37 cellular contexts compared by ENCODE assay signal in genomic region chr7:102228935-102229334, GRCh38.
"Had no signal": no experiment of that assay in that cellular context is flagged by ENCODE, and none has a peak within 500 bp of the region (broad histone marks: within the 10 kb centered on the region; RNA-seq: fewer than 3 reads in every experiment).

No MANE protein-coding gene starts in this region.

- H3K4me3 ChIP-seq: ascending aorta, cardiac muscle cell had no signal

- H3K4me3 Mint-ChIP-seq: activated CD4-positive, alpha-beta memory T cell treated with anti-CD3 and anti-CD28 coated beads, Interleukin-2, amount 10 ng/mL, durations not matched to agents 7 days and 5 days; activated CD4-positive, alpha-beta T cell treated with anti-CD3 and anti-CD28 coated beads for 36 hours; activated CD4-positive, alpha-beta T cell treated with anti-CD3 and anti-CD28 coated beads, Interleukin-2, amount 10 ng/mL, durations not matched to agents 7 days and 5 days; activated CD8-positive, alpha-beta memory T cell treated with anti-CD3 and anti-CD28 coated beads, Interleukin-2, amount 10 ng/mL, durations not matched to agents 7 days and 5 days; activated CD8-positive, alpha-beta T cell treated with anti-CD3 and anti-CD28 coated beads, Interleukin-2, amount 10 ng/mL, durations not matched to agents 7 days and 5 days; activated naive CD4-positive, alpha-beta T cell treated with anti-CD3 and anti-CD28 coated beads, Interleukin-2, amount 10 ng/mL, durations not matched to agents 7 days and 5 days; activated naive CD4-positive, alpha-beta T cell treated with anti-CD3 and anti-CD28 coated beads, Interleukin-2, amount 50 U/mL, for 24 hours; activated naive CD8-positive, alpha-beta T cell; activated naive CD8-positive, alpha-beta T cell treated with anti-CD3 and anti-CD28 coated beads, Interleukin-2, amount 10 ng/mL, durations not matched to agents 7 days and 5 days; activated naive CD8-positive, alpha-beta T cell treated with anti-CD3 and anti-CD28 coated beads, Interleukin-2, amount 50 U/mL, for 24 hours; activated T-cell treated with anti-CD3 and anti-CD28 coated beads, Interleukin-2, amount 50 U/mL, for 24 hours; brain; central memory CD8-positive, alpha-beta T cell; T-helper 1 cell treated with Interleukin-12 subunit alpha and Interleukin-12 subunit beta and Interleukin-4 antibody, amounts not matched to agents 30 μg/mL and 1 μg/mL, for 36 hours; T-helper 2 cell treated with Interferon-gamma antibody and Interleukin-4, amounts not matched to agents 5 μg/mL and 100 μg/mL, for 36 hours had no signal

- H3K27ac ChIP-seq: ascending aorta, cardiac muscle cell, VCaP had no signal

- H3K9me3 Mint-ChIP-seq: activated CD4-positive, alpha-beta memory T cell treated with anti-CD3 and anti-CD28 coated beads, Interleukin-2, amount 10 ng/mL, durations not matched to agents 7 days and 5 days; activated CD4-positive, alpha-beta T cell treated with anti-CD3 and anti-CD28 coated beads, Interleukin-2, amount 10 ng/mL, durations not matched to agents 7 days and 5 days; activated naive CD4-positive, alpha-beta T cell treated with anti-CD3 and anti-CD28 coated beads, Interleukin-2, amount 10 ng/mL, durations not matched to agents 7 days and 5 days; activated naive CD4-positive, alpha-beta T cell treated with anti-CD3 and anti-CD28 coated beads, Interleukin-2, amount 50 U/mL, for 24 hours; activated naive CD8-positive, alpha-beta T cell treated with anti-CD3 and anti-CD28 coated beads, Interleukin-2, amount 10 ng/mL, durations not matched to agents 7 days and 5 days; activated naive CD8-positive, alpha-beta T cell treated with anti-CD3 and anti-CD28 coated beads, Interleukin-2, amount 50 U/mL, for 24 hours; activated T-cell treated with anti-CD3 and anti-CD28 coated beads, Interleukin-2, amount 50 U/mL, for 24 hours; activated T-helper 2 cell treated with anti-CD3 and anti-CD28 coated beads, Interferon-gamma antibody, Interleukin-2, Interleukin-4, amounts not matched to agents 10 μg/mL and 5 μg/mL and 100 μg/mL, durations not matched to agents 14 hours and 24 hours and 36 hours; brain; central memory CD8-positive, alpha-beta T cell; T-helper 1 cell treated with Interleukin-12 subunit alpha and Interleukin-12 subunit beta and Interleukin-4 antibody, amounts not matched to agents 30 μg/mL and 1 μg/mL, for 36 hours; T-helper 2 cell treated with Interferon-gamma antibody and Interleukin-4, amounts not matched to agents 5 μg/mL and 100 μg/mL, for 36 hours had no signal

- DNase-seq: activated CD4-positive, alpha-beta memory T cell treated with anti-CD3 and anti-CD28 coated beads, Interleukin-2, amount 10 ng/mL, durations not matched to agents 7 days and 5 days; activated CD4-positive, alpha-beta T cell treated with anti-CD3 and anti-CD28 coated beads for 1 hour; activated CD4-positive, alpha-beta T cell treated with anti-CD3 and anti-CD28 coated beads for 36 hours; activated CD4-positive, alpha-beta T cell treated with anti-CD3 and anti-CD28 coated beads for 48 hours; activated CD4-positive, alpha-beta T cell treated with anti-CD3 and anti-CD28 coated beads, Interleukin-2, amount 10 ng/mL, durations not matched to agents 7 days and 5 days; activated CD4-positive, alpha-beta T cell treated with anti-CD3 and anti-CD28 coated beads, Interleukin-2, amount 50 U/mL, for 48 hours; activated CD4-positive, CD25-positive, alpha-beta regulatory T cell; activated CD8-positive, alpha-beta memory T cell treated with anti-CD3 and anti-CD28 coated beads for 24 hours; activated CD8-positive, alpha-beta memory T cell treated with anti-CD3 and anti-CD28 coated beads, Interleukin-2, amount 10 ng/mL, durations not matched to agents 7 days and 5 days; activated CD8-positive, alpha-beta memory T cell treated with anti-CD3 and anti-CD28 coated beads, Interleukin-2, amount 50 U/mL, for 48 hours; activated CD8-positive, alpha-beta T cell treated with anti-CD3 and anti-CD28 coated beads, Interleukin-2, amount 10 ng/mL, durations not matched to agents 7 days and 5 days; activated effector memory CD4-positive, alpha-beta T cell treated with Interleukin-2 at 50 U/mL for 16 hours; activated gamma-delta T cell; activated naive CD4-positive, alpha-beta T cell treated with anti-CD3 and anti-CD28 coated beads, Interleukin-2, amount 10 ng/mL, durations not matched to agents 7 days and 5 days; activated naive CD4-positive, alpha-beta T cell treated with Interleukin-2 at 50 U/mL for 16 hours; activated naive CD8-positive, alpha-beta T cell treated with anti-CD3 and anti-CD28 coated beads, Interleukin-2, amount 10 ng/mL, durations not matched to agents 7 days and 5 days; activated naive CD8-positive, alpha-beta T cell treated with anti-CD3 and anti-CD28 coated beads, Interleukin-2, amount 50 U/mL, for 24 hours; activated T-cell treated with anti-CD3 and anti-CD28 coated beads, Interleukin-2, amount 50 U/mL, for 24 hours; activated T-cell treated with anti-CD3 and anti-CD28 coated beads, Interleukin-2, amount 50 U/mL, for 48 hours; amygdala; anterior cingulate cortex; caudate nucleus; cerebellar nuclear complex; T-helper 1 cell; T-helper 2 cell; T-helper 9 cell had no signal

- H3K27me3 ChIP-seq: ascending aorta, cardiac muscle cell had no signal

- H3K4me1 ChIP-seq: ascending aorta had no signal

- H3K27ac Mint-ChIP-seq: activated CD4-positive, alpha-beta memory T cell treated with anti-CD3 and anti-CD28 coated beads, Interleukin-2, amount 10 ng/mL, durations not matched to agents 7 days and 5 days; activated CD4-positive, alpha-beta T cell treated with anti-CD3 and anti-CD28 coated beads for 36 hours; activated CD4-positive, alpha-beta T cell treated with anti-CD3 and anti-CD28 coated beads, Interleukin-2, amount 10 ng/mL, durations not matched to agents 7 days and 5 days; activated CD8-positive, alpha-beta memory T cell treated with anti-CD3 and anti-CD28 coated beads, Interleukin-2, amount 10 ng/mL, durations not matched to agents 7 days and 5 days; activated CD8-positive, alpha-beta T cell treated with anti-CD3 and anti-CD28 coated beads, Interleukin-2, amount 10 ng/mL, durations not matched to agents 7 days and 5 days; activated naive CD4-positive, alpha-beta T cell treated with anti-CD3 and anti-CD28 coated beads, Interleukin-2, amount 10 ng/mL, durations not matched to agents 7 days and 5 days; activated naive CD4-positive, alpha-beta T cell treated with anti-CD3 and anti-CD28 coated beads, Interleukin-2, amount 50 U/mL, for 24 hours; activated naive CD8-positive, alpha-beta T cell; activated naive CD8-positive, alpha-beta T cell treated with anti-CD3 and anti-CD28 coated beads, Interleukin-2, amount 10 ng/mL, durations not matched to agents 7 days and 5 days; activated naive CD8-positive, alpha-beta T cell treated with anti-CD3 and anti-CD28 coated beads, Interleukin-2, amount 50 U/mL, for 24 hours; activated T-cell treated with anti-CD3 and anti-CD28 coated beads, Interleukin-2, amount 50 U/mL, for 24 hours; activated T-helper 2 cell treated with anti-CD3 and anti-CD28 coated beads, Interferon-gamma antibody, Interleukin-2, Interleukin-4, amounts not matched to agents 10 μg/mL and 5 μg/mL and 100 μg/mL, durations not matched to agents 14 hours and 24 hours and 36 hours; brain; T-helper 1 cell treated with Interleukin-12 subunit alpha and Interleukin-12 subunit beta and Interleukin-4 antibody, amounts not matched to agents 30 μg/mL and 1 μg/mL, for 36 hours; T-helper 2 cell treated with Interferon-gamma antibody and Interleukin-4, amounts not matched to agents 5 μg/mL and 100 μg/mL, for 36 hours had no signal

- H3K36me3 Mint-ChIP-seq: activated CD8-positive, alpha-beta memory T cell treated with anti-CD3 and anti-CD28 coated beads, Interleukin-2, amount 10 ng/mL, durations not matched to agents 7 days and 5 days; activated naive CD4-positive, alpha-beta T cell treated with anti-CD3 and anti-CD28 coated beads, Interleukin-2, amount 10 ng/mL, durations not matched to agents 7 days and 5 days; activated naive CD8-positive, alpha-beta T cell treated with anti-CD3 and anti-CD28 coated beads, Interleukin-2, amount 10 ng/mL, durations not matched to agents 7 days and 5 days had no signal

- H3K9me3 ChIP-seq: ascending aorta had no signal

- ATAC-seq: activated CD4-positive, alpha-beta T cell treated with anti-CD3 and anti-CD28 coated beads for 36 hours; activated CD4-positive, CD25-positive, alpha-beta regulatory T cell treated with anti-CD3 and anti-CD28 coated beads, Interleukin-2, amount 50 U/mL, for 24 hours; activated CD8-positive, alpha-beta memory T cell treated with anti-CD3 and anti-CD28 coated beads, Interleukin-2, amount 10 ng/mL, durations not matched to agents 7 days and 5 days; activated CD8-positive, alpha-beta T cell treated with anti-CD3 and anti-CD28 coated beads, Interleukin-2, amount 10 ng/mL, durations not matched to agents 7 days and 5 days; activated naive CD8-positive, alpha-beta T cell treated with anti-CD3 and anti-CD28 coated beads, Interleukin-2, amount 50 U/mL, for 24 hours had no signal

- H3K4me1 Mint-ChIP-seq: activated CD4-positive, alpha-beta memory T cell treated with anti-CD3 and anti-CD28 coated beads, Interleukin-2, amount 10 ng/mL, durations not matched to agents 7 days and 5 days; activated CD4-positive, alpha-beta T cell treated with anti-CD3 and anti-CD28 coated beads for 36 hours; activated CD4-positive, alpha-beta T cell treated with anti-CD3 and anti-CD28 coated beads, Interleukin-2, amount 10 ng/mL, durations not matched to agents 7 days and 5 days; activated naive CD4-positive, alpha-beta T cell treated with anti-CD3 and anti-CD28 coated beads, Interleukin-2, amount 10 ng/mL, durations not matched to agents 7 days and 5 days; activated naive CD4-positive, alpha-beta T cell treated with anti-CD3 and anti-CD28 coated beads, Interleukin-2, amount 50 U/mL, for 24 hours; activated naive CD8-positive, alpha-beta T cell treated with anti-CD3 and anti-CD28 coated beads, Interleukin-2, amount 10 ng/mL, durations not matched to agents 7 days and 5 days; activated naive CD8-positive, alpha-beta T cell treated with anti-CD3 and anti-CD28 coated beads, Interleukin-2, amount 50 U/mL, for 24 hours; central memory CD8-positive, alpha-beta T cell had no signal

- H3K27me3 Mint-ChIP-seq: activated CD4-positive, alpha-beta memory T cell treated with anti-CD3 and anti-CD28 coated beads, Interleukin-2, amount 10 ng/mL, durations not matched to agents 7 days and 5 days; activated CD4-positive, alpha-beta T cell treated with anti-CD3 and anti-CD28 coated beads for 36 hours; activated CD4-positive, alpha-beta T cell treated with anti-CD3 and anti-CD28 coated beads, Interleukin-2, amount 10 ng/mL, durations not matched to agents 7 days and 5 days; activated CD8-positive, alpha-beta memory T cell treated with anti-CD3 and anti-CD28 coated beads, Interleukin-2, amount 10 ng/mL, durations not matched to agents 7 days and 5 days; activated naive CD4-positive, alpha-beta T cell treated with anti-CD3 and anti-CD28 coated beads, Interleukin-2, amount 10 ng/mL, durations not matched to agents 7 days and 5 days; activated naive CD4-positive, alpha-beta T cell treated with anti-CD3 and anti-CD28 coated beads, Interleukin-2, amount 50 U/mL, for 24 hours; activated naive CD8-positive, alpha-beta T cell; activated naive CD8-positive, alpha-beta T cell treated with anti-CD3 and anti-CD28 coated beads, Interleukin-2, amount 10 ng/mL, durations not matched to agents 7 days and 5 days; activated naive CD8-positive, alpha-beta T cell treated with anti-CD3 and anti-CD28 coated beads, Interleukin-2, amount 50 U/mL, for 24 hours; activated T-cell treated with anti-CD3 and anti-CD28 coated beads, Interleukin-2, amount 50 U/mL, for 24 hours; brain; central memory CD8-positive, alpha-beta T cell had no signal
